ENCODE assay signal across 1 cellular context in genomic region chr3:197000211-197000610, GRCh38.
TF ChIP-seq lines count a peak whose summit lies in the region.

No MANE protein-coding gene starts in this region.

TF ChIP-seq in GM23338, 12 proteins besides CTCF, POLR2A, EP300 and RAD21 (continued from another document):
- TF ChIP-seq, protein P1, sequence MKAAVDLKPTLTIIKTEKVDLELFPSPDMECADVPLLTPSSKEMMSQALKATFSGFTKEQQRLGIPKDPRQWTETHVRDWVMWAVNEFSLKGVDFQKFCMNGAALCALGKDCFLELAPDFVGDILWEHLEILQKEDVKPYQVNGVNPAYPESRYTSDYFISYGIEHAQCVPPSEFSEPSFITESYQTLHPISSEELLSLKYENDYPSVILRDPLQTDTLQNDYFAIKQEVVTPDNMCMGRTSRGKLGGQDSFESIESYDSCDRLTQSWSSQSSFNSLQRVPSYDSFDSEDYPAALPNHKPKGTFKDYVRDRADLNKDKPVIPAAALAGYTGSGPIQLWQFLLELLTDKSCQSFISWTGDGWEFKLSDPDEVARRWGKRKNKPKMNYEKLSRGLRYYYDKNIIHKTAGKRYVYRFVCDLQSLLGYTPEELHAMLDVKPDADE (IDR thresholded peaks at IDR 0.05), result no peak
- no peak for TF ChIP-seq STAT1 (IDR thresholded peaks at IDR 0.05; ENCODE audit: unreplicated experiment)
- TF ChIP-seq ZNF114 (CRISPR knock-in tag; IDR thresholded peaks at IDR 0.05), result no peak
- TF ChIP-seq NANOG (IDR thresholded peaks at IDR 0.05; ENCODE audit: borderline replicate concordance), result no peak
- no peak for TF ChIP-seq JUNB (IDR thresholded peaks at IDR 0.05; ENCODE audit: unreplicated experiment)
- TF ChIP-seq EZH2phosphoT487 (IDR thresholded peaks at IDR 0.05; ENCODE audit: unreplicated experiment), result no peak
- TF ChIP-seq, protein P2, sequence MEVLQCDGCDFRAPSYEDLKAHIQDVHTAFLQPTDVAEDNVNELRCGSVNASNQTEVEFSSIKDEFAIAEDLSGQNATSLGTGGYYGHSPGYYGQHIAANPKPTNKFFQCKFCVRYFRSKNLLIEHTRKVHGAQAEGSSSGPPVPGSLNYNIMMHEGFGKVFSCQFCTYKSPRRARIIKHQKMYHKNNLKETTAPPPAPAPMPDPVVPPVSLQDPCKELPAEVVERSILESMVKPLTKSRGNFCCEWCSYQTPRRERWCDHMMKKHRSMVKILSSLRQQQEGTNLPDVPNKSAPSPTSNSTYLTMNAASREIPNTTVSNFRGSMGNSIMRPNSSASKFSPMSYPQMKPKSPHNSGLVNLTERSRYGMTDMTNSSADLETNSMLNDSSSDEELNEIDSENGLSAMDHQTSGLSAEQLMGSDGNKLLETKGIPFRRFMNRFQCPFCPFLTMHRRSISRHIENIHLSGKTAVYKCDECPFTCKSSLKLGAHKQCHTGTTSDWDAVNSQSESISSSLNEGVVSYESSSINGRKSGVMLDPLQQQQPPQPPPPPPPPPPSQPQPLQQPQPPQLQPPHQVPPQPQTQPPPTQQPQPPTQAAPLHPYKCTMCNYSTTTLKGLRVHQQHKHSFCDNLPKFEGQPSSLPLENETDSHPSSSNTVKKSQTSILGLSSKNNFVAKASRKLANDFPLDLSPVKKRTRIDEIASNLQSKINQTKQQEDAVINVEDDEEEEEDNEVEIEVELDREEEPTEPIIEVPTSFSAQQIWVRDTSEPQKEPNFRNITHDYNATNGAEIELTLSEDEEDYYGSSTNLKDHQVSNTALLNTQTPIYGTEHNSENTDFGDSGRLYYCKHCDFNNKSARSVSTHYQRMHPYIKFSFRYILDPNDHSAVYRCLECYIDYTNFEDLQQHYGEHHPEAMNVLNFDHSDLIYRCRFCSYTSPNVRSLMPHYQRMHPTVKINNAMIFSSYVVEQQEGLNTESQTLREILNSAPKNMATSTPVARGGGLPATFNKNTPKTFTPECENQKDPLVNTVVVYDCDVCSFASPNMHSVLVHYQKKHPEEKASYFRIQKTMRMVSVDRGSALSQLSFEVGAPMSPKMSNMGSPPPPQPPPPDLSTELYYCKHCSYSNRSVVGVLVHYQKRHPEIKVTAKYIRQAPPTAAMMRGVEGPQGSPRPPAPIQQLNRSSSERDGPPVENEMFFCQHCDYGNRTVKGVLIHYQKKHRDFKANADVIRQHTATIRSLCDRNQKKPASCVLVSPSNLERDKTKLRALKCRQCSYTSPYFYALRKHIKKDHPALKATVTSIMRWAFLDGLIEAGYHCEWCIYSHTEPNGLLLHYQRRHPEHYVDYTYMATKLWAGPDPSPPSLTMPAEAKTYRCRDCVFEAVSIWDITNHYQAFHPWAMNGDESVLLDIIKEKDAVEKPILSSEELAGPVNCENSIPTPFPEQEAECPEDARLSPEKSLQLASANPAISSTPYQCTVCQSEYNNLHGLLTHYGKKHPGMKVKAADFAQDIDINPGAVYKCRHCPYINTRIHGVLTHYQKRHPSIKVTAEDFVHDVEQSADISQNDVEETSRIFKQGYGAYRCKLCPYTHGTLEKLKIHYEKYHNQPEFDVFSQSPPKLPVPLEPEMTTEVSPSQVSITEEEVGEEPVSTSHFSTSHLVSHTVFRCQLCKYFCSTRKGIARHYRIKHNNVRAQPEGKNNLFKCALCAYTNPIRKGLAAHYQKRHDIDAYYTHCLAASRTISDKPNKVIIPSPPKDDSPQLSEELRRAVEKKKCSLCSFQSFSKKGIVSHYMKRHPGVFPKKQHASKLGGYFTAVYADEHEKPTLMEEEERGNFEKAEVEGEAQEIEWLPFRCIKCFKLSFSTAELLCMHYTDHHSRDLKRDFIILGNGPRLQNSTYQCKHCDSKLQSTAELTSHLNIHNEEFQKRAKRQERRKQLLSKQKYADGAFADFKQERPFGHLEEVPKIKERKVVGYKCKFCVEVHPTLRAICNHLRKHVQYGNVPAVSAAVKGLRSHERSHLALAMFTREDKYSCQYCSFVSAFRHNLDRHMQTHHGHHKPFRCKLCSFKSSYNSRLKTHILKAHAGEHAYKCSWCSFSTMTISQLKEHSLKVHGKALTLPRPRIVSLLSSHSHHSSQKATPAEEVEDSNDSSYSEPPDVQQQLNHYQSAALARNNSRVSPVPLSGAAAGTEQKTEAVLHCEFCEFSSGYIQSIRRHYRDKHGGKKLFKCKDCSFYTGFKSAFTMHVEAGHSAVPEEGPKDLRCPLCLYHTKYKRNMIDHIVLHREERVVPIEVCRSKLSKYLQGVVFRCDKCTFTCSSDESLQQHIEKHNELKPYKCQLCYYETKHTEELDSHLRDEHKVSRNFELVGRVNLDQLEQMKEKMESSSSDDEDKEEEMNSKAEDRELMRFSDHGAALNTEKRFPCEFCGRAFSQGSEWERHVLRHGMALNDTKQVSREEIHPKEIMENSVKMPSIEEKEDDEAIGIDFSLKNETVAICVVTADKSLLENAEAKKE (CRISPR knock-in tag; IDR thresholded peaks at IDR 0.05), result no peak
TF ChIP-seq in GM23338: peak in this region for 0.
